In genomic region chr5:102903074-102903871, GRCh38 we compare ENCODE assay signal across 21 cellular contexts.
DNase-seq lines count a peak whose midpoint lies in the region; ATAC-seq and TF ChIP-seq lines count a peak whose summit lies in the region.
"Had no signal": no experiment of that assay in that cellular context is flagged by ENCODE, and none has a peak within 500 bp of the region (broad histone marks: within the 10 kb centered on the region; RNA-seq: fewer than 3 reads in every experiment).

No MANE protein-coding gene starts in this region.

- no peak for TF ChIP-seq CTCF in HCT116 (IDR thresholded peaks at IDR 0.05 in 2 of 3, conservative IDR thresholded peaks at IDR 0.05 in 1 of 3; ENCODE audit: borderline replicate concordance in 1 of 3, insufficient read depth in 1 of 3, low read depth in 2 of 3, low read length in 2 of 3)
- TF ChIP-seq CTCF in PC-3 (conservative IDR thresholded peaks at IDR 0.05; ENCODE audit: low read depth, low read length), result no peak
- no peak for TF ChIP-seq CTCF in heart right ventricle (IDR thresholded peaks at IDR 0.05)

- ATAC-seq in HCT116 (no peak), PC-3 (peak; percentile 56), heart right ventricle (peak in 6 of 8 donors; percentile 28 to 74 (median 62))
- no peak for ATAC-seq in stimulated activated naive B cell treated with anti-CD40 and anti-IgM and Interleukin-4, amounts not matched to agents 10 μg/mL and 1 μg/mL and 100 μg/mL, for 72 hours (replicated peaks)
- ATAC-seq: activated T-helper 17 cell treated with anti-CD3 and anti-CD28 coated beads, Interleukin-2, amount 50 U/mL, for 72 hours; HepG2; left colon; mucosa of descending colon; right lobe of liver had no signal

- H3K27me3 Mint-ChIP-seq in stimulated activated naive B cell treated with anti-CD40 and anti-IgM and Interleukin-4, amounts not matched to agents 10 μg/mL and 1 μg/mL and 100 μg/mL, for 72 hours, result no peaks in the 10 kb centered on the region
- H3K27me3 Mint-ChIP-seq: activated T-helper 17 cell treated with anti-CD3 and anti-CD28 coated beads, Interleukin-2, amount 50 U/mL, for 72 hours had no signal

- H3K4me2 ChIP-seq in HCT116 (ENCODE audit: low read length) (0 out of 2 replicates have a peak overlapping the region, but pooled peaks have one; percentile 0), PC-3 (ENCODE audit: low read length) (peak overlapping the region; percentile 27; the same call in 1 of the 2 replicates)

- peaks cover 0 to 2% of the 10 kb centered on the region in 2 donors for H3K9me3 Mint-ChIP-seq in stimulated activated naive B cell treated with anti-CD40 and anti-IgM and Interleukin-4, amounts not matched to agents 10 μg/mL and 1 μg/mL and 100 μg/mL, for 72 hours

- H3K4me1 Mint-ChIP-seq in stimulated activated naive B cell treated with anti-CD40 and anti-IgM and Interleukin-4, amounts not matched to agents 10 μg/mL and 1 μg/mL and 100 μg/mL, for 72 hours, result peaks cover 0 to 5% of the 10 kb centered on the region in 2 donors

- BruUV-seq in HCT116 (replicated peaks; lab: Mats Ljungman, UMichigan) (TSS peak; percentile 9), PC-3 (replicated peaks; lab: Mats Ljungman, UMichigan) (no TSS peak)

- H4K20me1 ChIP-seq in HCT116 (ENCODE audit: insufficient read depth), result no peaks in the 10 kb centered on the region
- H4K20me1 ChIP-seq in PC-3 (ENCODE audit: low read length), result no peaks in the 10 kb centered on the region

- H3K36me3 Mint-ChIP-seq in stimulated activated naive B cell treated with anti-CD40 and anti-IgM and Interleukin-4, amounts not matched to agents 10 μg/mL and 1 μg/mL and 100 μg/mL, for 72 hours, result peaks cover 0 to 4% of the 10 kb centered on the region in 2 donors

- H2AFZ ChIP-seq in HCT116 (ENCODE audit: low read depth, low read length, poor library complexity, severe bottlenecking), result no peak overlapping the region
- no peak overlapping the region for H2AFZ ChIP-seq in PC-3 (ENCODE audit: low read length)

- POLR2A ChIA-PET in HCT116 (lab: Charles Lee) (no interaction called here), PC-3 (lab: Charles Lee; ENCODE audit: unreplicated experiment) (interaction anchor here (0.5 to 0.7 kb wide), 2 partner anchors 38 to 44 kb away, joined by 3 to 7 read pairs; no protein-coding TSS in a partner anchor)

- intact Hi-C loops in HCT116 (cut with micrococcal nuclease) (no loop called here), PC-3 (cut with micrococcal nuclease) (no loop called here), heart right ventricle (cut with DNase I) (no loop called here)

- H3K36me3 ChIP-seq in HCT116 (ENCODE audit: control insufficient read depth in 1 of 2, insufficient read depth in 2 of 2, low read length in 2 of 2) (peaks cover 0 to 7% of the 10 kb centered on the region in 2 experiments; a peak in 1 of 4 replicates), PC-3 (ENCODE audit: low read depth, low read length) (peaks cover 2% of the 10 kb centered on the region; the same call in 1 of the 2 replicates), heart right ventricle (no peaks in the 10 kb centered on the region)
- H3K36me3 ChIP-seq: right lobe of liver, stomach had no signal

- H3K27ac ChIP-seq in HCT116 (ENCODE audit: low read depth, low read length), result no peak overlapping the region
- H3K27ac ChIP-seq in PC-3 (ENCODE audit: low read length), result peak overlapping the region; percentile 69
- H3K27ac ChIP-seq in heart right ventricle, result peak overlapping the region in 1 of 10 donors; percentile 42
- H3K27ac ChIP-seq: right lobe of liver, SJCRH30, stomach had no signal

- CTCF ChIA-PET in HCT116 (lab: Charles Lee) (no interaction called here), PC-3 (lab: Charles Lee) (no interaction called here)

- no peak for TF ChIP-seq RAD21 in HCT116 (IDR thresholded peaks at IDR 0.05; ENCODE audit: low read depth)

- H3K9me2 ChIP-seq in HCT116 (ENCODE audit: insufficient read depth) (no peaks in the 10 kb centered on the region), PC-3 (replicated peaks; ENCODE audit: low read length) (no peaks in the 10 kb centered on the region)

- no peak overlapping the region for H3K4me3 Mint-ChIP-seq in stimulated activated naive B cell treated with anti-CD40 and anti-IgM and Interleukin-4, amounts not matched to agents 10 μg/mL and 1 μg/mL and 100 μg/mL, for 72 hours
- H3K4me3 Mint-ChIP-seq: activated T-helper 17 cell treated with anti-CD3 and anti-CD28 coated beads, Interleukin-2, amount 50 U/mL, for 72 hours had no signal

- TF ChIP-seq POLR2A in HCT116 (IDR thresholded peaks at IDR 0.05; ENCODE audit: borderline replicate concordance, extremely low read depth, insufficient read depth, insufficient read length), result no peak

- H3K79me2 ChIP-seq in HCT116 (ENCODE audit: insufficient read depth, low read length) (peaks cover 60% of the 10 kb centered on the region), PC-3 (ENCODE audit: low read length) (no peaks in the 10 kb centered on the region)

- H3K27me3 ChIP-seq in HCT116 (ENCODE audit: insufficient read depth, low read length), result no peaks in the 10 kb centered on the region
- no peaks in the 10 kb centered on the region for H3K27me3 ChIP-seq in PC-3 (ENCODE audit: low read length)
- no peaks in the 10 kb centered on the region for H3K27me3 ChIP-seq in heart right ventricle
- H3K27me3 ChIP-seq: right lobe of liver, SJCRH30, stomach had no signal

- no peak overlapping the region for H3K27ac Mint-ChIP-seq in stimulated activated naive B cell treated with anti-CD40 and anti-IgM and Interleukin-4, amounts not matched to agents 10 μg/mL and 1 μg/mL and 100 μg/mL, for 72 hours
- H3K27ac Mint-ChIP-seq: activated T-helper 17 cell treated with anti-CD3 and anti-CD28 coated beads, Interleukin-2, amount 50 U/mL, for 72 hours had no signal

- 48 to 54% methylated on average over 7 of the region's 7 CpGs for WGBS in heart right ventricle, 2 donors

- RAD21 ChIA-PET in HCT116 (lab: Charles Lee; ENCODE audit: low non-redundant PET in 1 of 2, low total read pairs in 2 of 2, uncharacterized antibody in 2 of 2, unreplicated experiment in 2 of 2), result no interaction called here

- no peak overlapping the region for H3K9ac ChIP-seq in HCT116 (ENCODE audit: low read length)
- H3K9ac ChIP-seq in PC-3 (ENCODE audit: low read length), result peak overlapping the region; percentile 38

- no peaks in the 10 kb centered on the region for H3F3A ChIP-seq in PC-3 (ENCODE audit: low read length, unreplicated experiment)

- DNase-seq in NCI-H1105 treated with DMSO at 0.1 percent for 48 hours (lab: John Stamatoyannopoulos, UW), result peak; percentile 36
- DNase-seq in NCI-H1105 (lab: John Stamatoyannopoulos, UW), result no peak
- no peak for DNase-seq in HCT116 (ENCODE audit: low read depth, low spot score)
- DNase-seq in PC-3, result peak; percentile 44
- DNase-seq in heart right ventricle, result no peak
- DNase-seq in NCI-H1694 (lab: John Stamatoyannopoulos, UW), result no peak
- DNase-seq in NCI-H2196 treated with DMSO at 0.1 percent for 48 hours (lab: John Stamatoyannopoulos, UW; ENCODE audit: unreplicated experiment), result no peak
- no peak for DNase-seq in stimulated activated naive B cell treated with anti-CD40 and anti-IgM and Interleukin-4, amounts not matched to agents 10 μg/mL and 1 μg/mL and 100 μg/mL, for 72 hours
- DNase-seq: C1 segment of cervical spinal cord; cerebellar nuclear complex; effector memory CD4-positive, alpha-beta T cell; left colon; mucosa of descending colon; NCI-H2171 treated with DMSO at 0.1 percent for 48 hours; nucleus accumbens; right lobe of liver; SJCRH30; stomach; T-helper 2 cell had no signal

- H3K4me1 ChIP-seq in HCT116 (ENCODE audit: control insufficient read depth in 1 of 2, insufficient read depth in 2 of 2, low read length in 2 of 2) (peaks cover 17 to 18% of the 10 kb centered on the region in 2 experiments; a peak in 3 of 4 replicates), PC-3 (ENCODE audit: insufficient read depth, low read length) (peaks cover 23% of the 10 kb centered on the region), heart right ventricle (peaks cover 0 to 60% (median 12%) of the 10 kb centered on the region in 9 donors)
- H3K4me1 ChIP-seq: right lobe of liver, stomach had no signal

- H3K9me3 ChIP-seq in HCT116 (ENCODE audit: control insufficient read depth in 1 of 2, insufficient read depth in 1 of 2, low read depth in 1 of 2, low read length in 2 of 2) (no peaks in the 10 kb centered on the region), PC-3 (ENCODE audit: low read length) (no peaks in the 10 kb centered on the region), heart right ventricle (peaks cover 0 to 4% (median 0%) of the 10 kb centered on the region in 11 donors)
- H3K9me3 ChIP-seq: right lobe of liver, SJCRH30, stomach had no signal

- H3K4me3 ChIP-seq in HCT116 (replicated peaks in 1 of 2; ENCODE audit: low read depth in 1 of 2, low read length in 2 of 2), result no peak overlapping the region
- no peak overlapping the region for H3K4me3 ChIP-seq in PC-3 (ENCODE audit: low read length)
- H3K4me3 ChIP-seq in heart right ventricle, result no peak overlapping the region
- H3K4me3 ChIP-seq: mucosa of descending colon, right lobe of liver, SJCRH30, stomach had no signal

TF ChIP-seq in HCT116, 20 proteins besides CTCF, POLR2A, EP300 and RAD21 (continues in another document):
- no peak for TF ChIP-seq ATF3 (IDR thresholded peaks at IDR 0.05)
- TF ChIP-seq, protein P1, sequence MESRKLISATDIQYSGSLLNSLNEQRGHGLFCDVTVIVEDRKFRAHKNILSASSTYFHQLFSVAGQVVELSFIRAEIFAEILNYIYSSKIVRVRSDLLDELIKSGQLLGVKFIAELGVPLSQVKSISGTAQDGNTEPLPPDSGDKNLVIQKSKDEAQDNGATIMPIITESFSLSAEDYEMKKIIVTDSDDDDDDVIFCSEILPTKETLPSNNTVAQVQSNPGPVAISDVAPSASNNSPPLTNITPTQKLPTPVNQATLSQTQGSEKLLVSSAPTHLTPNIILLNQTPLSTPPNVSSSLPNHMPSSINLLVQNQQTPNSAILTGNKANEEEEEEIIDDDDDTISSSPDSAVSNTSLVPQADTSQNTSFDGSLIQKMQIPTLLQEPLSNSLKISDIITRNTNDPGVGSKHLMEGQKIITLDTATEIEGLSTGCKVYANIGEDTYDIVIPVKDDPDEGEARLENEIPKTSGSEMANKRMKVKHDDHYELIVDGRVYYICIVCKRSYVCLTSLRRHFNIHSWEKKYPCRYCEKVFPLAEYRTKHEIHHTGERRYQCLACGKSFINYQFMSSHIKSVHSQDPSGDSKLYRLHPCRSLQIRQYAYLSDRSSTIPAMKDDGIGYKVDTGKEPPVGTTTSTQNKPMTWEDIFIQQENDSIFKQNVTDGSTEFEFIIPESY (IDR thresholded peaks at IDR 0.05; ENCODE audit: extremely low read depth, insufficient replicate concordance, low read length), result no peak
- no peak for TF ChIP-seq CEBPB (IDR thresholded peaks at IDR 0.05; ENCODE audit: low read depth)
- TF ChIP-seq EZH2phosphoT487 (IDR thresholded peaks at IDR 0.05; ENCODE audit: borderline replicate concordance), result no peak
- TF ChIP-seq CBX3 (IDR thresholded peaks at IDR 0.05; ENCODE audit: low read depth), result no peak
- TF ChIP-seq EGR1 (IDR thresholded peaks at IDR 0.05; ENCODE audit: low read depth), result no peak
- no peak for TF ChIP-seq TCF7L2 (IDR thresholded peaks at IDR 0.05; ENCODE audit: borderline replicate concordance, extremely low read depth, insufficient read depth, insufficient read length)

Comparison
In these comparisons a context has a peak if more than half of its experiments do, and no peak if none do; other contexts are left out.
1. DNase-seq: peak in NCI-H1105 treated with DMSO at 0.1 percent for 48 hours (single experiment) and PC-3 (single experiment); none in NCI-H1105 (single experiment), HCT116 (single experiment), heart right ventricle (0 of 2), NCI-H1694 (single experiment), NCI-H2196 treated with DMSO at 0.1 percent for 48 hours (single experiment) and stimulated activated naive B cell treated with anti-CD40 and anti-IgM and Interleukin-4, amounts not matched to agents 10 μg/mL and 1 μg/mL and 100 μg/mL, for 72 hours (single experiment).
2. ATAC-seq: peak in PC-3 (single experiment) and heart right ventricle (6 of 8); none in HCT116 (single experiment) and stimulated activated naive B cell treated with anti-CD40 and anti-IgM and Interleukin-4, amounts not matched to agents 10 μg/mL and 1 μg/mL and 100 μg/mL, for 72 hours (0 of 2).